ENCODE assay signal across 8 cellular contexts in genomic region chr15:90954712-90955671, GRCh38. TPM values are rescaled to one million over a fixed set of nuclear protein-coding genes. Genes with fewer than 3 reads are reported as not detected.
DNase-seq lines count a peak whose midpoint lies in the region; ATAC-seq and TF ChIP-seq lines count a peak whose summit lies in the region.

RCCD1 (plus strand) TSS chr15:90954884; CDS start chr15:90956735, 1,851 bp downstream.

- ATAC-seq in GM19035 (IDR thresholded peaks at IDR 0.05; ENCODE audit: unreplicated experiment) (peak; percentile 92), HG03354 (IDR thresholded peaks at IDR 0.05; ENCODE audit: poor library complexity, severe bottlenecking, unreplicated experiment) (peak; percentile 93)

- peak; percentile 98 for DNase-seq in AG08396 (ENCODE audit: low spot score)
- DNase-seq in NCI-H748 treated with DMSO at 0.1 percent for 48 hours (lab: John Stamatoyannopoulos, UW): peak; percentile 72
- peak; percentile 81 to 82 for DNase-seq in activated CD4-positive, alpha-beta T cell treated with anti-CD3 and anti-CD28 coated beads, Interleukin-2, amount 50 U/mL, for 4 hours
- DNase-seq in dorsolateral prefrontal cortex: peak; percentile 90 to 98 (median 97)
- DNase-seq in stimulated activated CD4-positive, alpha-beta T cell treated with anti-CD3 and anti-CD28 coated beads, Interleukin-4, amount 100 ng/mL, for 1 hour: peak; percentile 87

- WGBS in liver: 5% methylated on average over 73 of the region's 73 CpGs

- no peak for TF ChIP-seq RAD21 in liver (IDR thresholded peaks at IDR 0.05)

- peak within 1 kb of the TSS; percentile 59 to 99 (median 89) for H3K4me3 ChIP-seq in dorsolateral prefrontal cortex
- H3K4me3 ChIP-seq in liver (ENCODE audit: low read depth in 1 of 3, low read length in 3 of 3): peak within 1 kb of the TSS; percentile 88 to 97 (median 94)

- intact Hi-C loops in dorsolateral prefrontal cortex (cut with DNase I): loop anchor here (2.0 to 10.0 kb wide), 3 partner anchors 70 to 317 kb away; partner anchors contain the start of gene VPS33B (in 1 of the 2)

- H3K4me1 ChIP-seq in liver (ENCODE audit: control insufficient read depth in 4 of 4, insufficient read depth in 4 of 4, low read length in 3 of 4): peaks cover 7 to 22% (median 16%) of the 10 kb centered on the region in 4 donors

- peak within 1 kb of the TSS; percentile 94 to 96 for H3K9ac ChIP-seq in liver (ENCODE audit: low read depth in 1 of 2, low read length in 2 of 2)

- peak in 24 of 56 donors; percentile 6 to 54 (median 18) for TF ChIP-seq CTCF in dorsolateral prefrontal cortex (IDR thresholded peaks at IDR 0.05 in 54 of 56, conservative IDR thresholded peaks at IDR 0.05 in 2 of 56; ENCODE audit: low read depth in 1 of 56, partially characterized antibody in 56 of 56)
- no peak for TF ChIP-seq CTCF in liver (IDR thresholded peaks at IDR 0.05; ENCODE audit: low read depth, low read length, missing input control)

- H3K27ac ChIP-seq in dorsolateral prefrontal cortex (peak within 1 kb of the TSS in 52 of 59 donors; percentile 7 to 92 (median 69)), liver (ENCODE audit: low read depth in 1 of 2, low read length in 2 of 2) (peak within 1 kb of the TSS; percentile 94 to 96)

- peaks cover 2 to 34% (median 13%) of the 10 kb centered on the region in 4 donors for H3K36me3 ChIP-seq in liver (ENCODE audit: control insufficient read depth in 4 of 4, insufficient read depth in 3 of 4, low read depth in 1 of 4, low read length in 3 of 4)

- no peaks in the 10 kb centered on the region for H3K27me3 ChIP-seq in dorsolateral prefrontal cortex
- H3K27me3 ChIP-seq in liver (ENCODE audit: control insufficient read depth in 4 of 4, insufficient read depth in 4 of 4, low read length in 3 of 4): no peaks in the 10 kb centered on the region

- H3K9me3 ChIP-seq in liver (ENCODE audit: control insufficient read depth in 4 of 4, low read length in 3 of 4): no peaks in the 10 kb centered on the region

TF ChIP-seq in liver, 16 proteins besides CTCF, POLR2A, EP300 and RAD21:
- peak in 1 of 2 donors; percentile 24 for TF ChIP-seq RXRA (IDR thresholded peaks at IDR 0.05)
- peak; percentile 48 for TF ChIP-seq SP1 (IDR thresholded peaks at IDR 0.05)
- peak in 1 of 2 donors; percentile 18 for TF ChIP-seq GABPA (IDR thresholded peaks at IDR 0.05 in 1 of 2, conservative IDR thresholded peaks at IDR 0.05 in 1 of 2)
- no peak for TF ChIP-seq ATF3 (IDR thresholded peaks at IDR 0.05)
- no peak for TF ChIP-seq NR2F2 (IDR thresholded peaks at IDR 0.05)
- TF ChIP-seq JUND (IDR thresholded peaks at IDR 0.05): no peak
- no peak for TF ChIP-seq HNF4A (conservative IDR thresholded peaks at IDR 0.05)

RNA-seq across cellular contexts. Expression of gene RCCD1, which starts in this region (rescaled TPM):
- total RNA-seq in dorsolateral prefrontal cortex (10 to 100 TPM; 10.6 to 28.2 (median 18.0) TPM), liver (10 to 100 TPM in 1 of 2 donors, 1 to 10 TPM in 1; 4.1 to 13.3 TPM)
- polyA plus RNA-seq in liver: 1 to 10 TPM; 3.6 to 4.6 TPM

Comparison
In these comparisons a context has a peak if more than half of its experiments do, and no peak if none do; other contexts are left out.
1. Peak in every context shown above with its lines: DNase-seq, ATAC-seq, H3K4me3 ChIP-seq and H3K27ac ChIP-seq.